Comparison of ENCODE assay signal across 30 cellular contexts in genomic region chr6:164578616-164579015, GRCh38.
"Had no signal": no experiment of that assay in that cellular context is flagged by ENCODE, and none has a peak within 500 bp of the region (broad histone marks: within the 10 kb centered on the region; RNA-seq: fewer than 3 reads in every experiment).

No MANE protein-coding gene starts in this region.

- H3K36me3 ChIP-seq: adrenal gland, ascending aorta, breast epithelium, cardiac muscle cell, esophagus squamous epithelium, WERI-Rb-1 had no signal

- H3K4me1 ChIP-seq: adrenal gland, ascending aorta, breast epithelium, esophagus squamous epithelium had no signal

- H3K9me3 ChIP-seq: adrenal gland, ascending aorta had no signal

- ATAC-seq: activated CD4-positive, CD25-positive, alpha-beta regulatory T cell treated with anti-CD3 and anti-CD28 coated beads, Interleukin-2, amount 50 U/mL, for 24 hours; activated CD8-positive, alpha-beta T cell treated with anti-CD3 and anti-CD28 coated beads for 36 hours; activated naive CD8-positive, alpha-beta T cell treated with anti-CD3 and anti-CD28 coated beads, Interleukin-2, amount 50 U/mL, for 24 hours; activated T-cell treated with anti-CD3 and anti-CD28 coated beads, Interleukin-2, amount 50 U/mL, for 4 hours; activated T-helper 17 cell treated with anti-CD3 and anti-CD28 coated beads, Interleukin-2, amount 50 U/mL, for 72 hours; T-helper 17 cell had no signal

- H3K27me3 ChIP-seq: adrenal gland, ascending aorta, breast epithelium, cardiac muscle cell, esophagus squamous epithelium had no signal

- H3K4me3 ChIP-seq: adrenal gland, ascending aorta, breast epithelium, cardiac muscle cell, esophagus squamous epithelium had no signal

- DNase-seq: activated B cell treated with CpG ODN at 0.5 μM for 24 hours; activated CD4-positive, alpha-beta T cell treated with anti-CD3 and anti-CD28 coated beads for 48 hours; activated CD4-positive, alpha-beta T cell treated with anti-CD3 and anti-CD28 coated beads, Interleukin-2, amount 50 U/mL, for 1 hour; activated CD4-positive, alpha-beta T cell treated with anti-CD3 and anti-CD28 coated beads, Interleukin-2, amount 50 U/mL, for 48 hours; activated CD8-positive, alpha-beta memory T cell treated with anti-CD3 and anti-CD28 coated beads for 24 hours; activated CD8-positive, alpha-beta T cell treated with anti-CD3 and anti-CD28 coated beads for 36 hours; activated effector memory CD4-positive, alpha-beta T cell treated with Interleukin-2 at 50 U/mL for 16 hours; activated gamma-delta T cell treated with Interleukin-2 at 50 U/mL for 16 hours; activated naive CD4-positive, alpha-beta T cell treated with anti-CD3 and anti-CD28 coated beads for 36 hours; activated naive CD8-positive, alpha-beta T cell treated with anti-CD3 and anti-CD28 coated beads for 36 hours; activated naive CD8-positive, alpha-beta T cell treated with anti-CD3 and anti-CD28 coated beads, Interleukin-2, amount 50 U/mL, for 24 hours; activated T-cell treated with anti-CD3 and anti-CD28 coated beads, Interleukin-2, amount 50 U/mL, for 4 hours; adrenal gland; amygdala; cortex of kidney; dermis blood vessel endothelial cell; effector CD4-positive, alpha-beta T cell; esophagus squamous epithelium; foreskin melanocyte; head of caudate nucleus; T-helper 1 cell; T-helper 17 cell; T1000; WERI-Rb-1 had no signal

- H3K27ac ChIP-seq: adrenal gland, ascending aorta, breast epithelium, cardiac muscle cell, epithelial cell of prostate, esophagus squamous epithelium, WERI-Rb-1 had no signal
